In genomic region chr10:11317936-11318670, GRCh38 we compare ENCODE assay signal across 19 cellular contexts.
DNase-seq lines count a peak whose midpoint lies in the region; ATAC-seq, FAIRE-seq and TF ChIP-seq lines count a peak whose summit lies in the region.
"Had no signal": no experiment of that assay in that cellular context is flagged by ENCODE, and none has a peak within 500 bp of the region (broad histone marks: within the 10 kb centered on the region; RNA-seq: fewer than 3 reads in every experiment).

No MANE protein-coding gene starts in this region.

- H3K9me3 Mint-ChIP-seq in activated CD4-positive, alpha-beta T cell treated with anti-CD3 and anti-CD28 coated beads, Interleukin-2, amount 10 ng/mL, durations not matched to agents 24 days and 14 days = no peaks in the 10 kb centered on the region
- H3K9me3 Mint-ChIP-seq in T-cell (no peaks in the 10 kb centered on the region), brain (peaks cover under 1 to 22% (median 8%) of the 10 kb centered on the region in 5 experiments)

- DNase-seq in activated CD4-positive, alpha-beta T cell treated with anti-CD3 and anti-CD28 coated beads, Interleukin-2, amount 10 ng/mL, durations not matched to agents 24 days and 14 days = no peak
- DNase-seq in activated CD4-positive, alpha-beta T cell treated with anti-CD3 and anti-CD28 coated beads for 4 hours = no peak
- DNase-seq in T-cell = no peak
- no peak for DNase-seq in H54 (ENCODE audit: insufficient read length, low spot score)
- DNase-seq: central memory CD4-positive, alpha-beta T cell; NCI-H1417; NCI-H2171; NCI-H82; nephron progenitor cell; stimulated activated CD4-positive, alpha-beta T cell treated with anti-CD3 and anti-CD28 coated beads, Interleukin-12 subunit alpha, Interleukin-12 subunit beta, amount 100 ng/mL, for 4 hours had no signal

- no peak for TF ChIP-seq CTCF in brain (conservative IDR thresholded peaks at IDR 0.05)
- no peak for TF ChIP-seq CTCF in neutrophil (IDR thresholded peaks at IDR 0.05)

- peaks cover 84% of the 10 kb centered on the region for H3K36me3 Mint-ChIP-seq in activated CD4-positive, alpha-beta T cell treated with anti-CD3 and anti-CD28 coated beads, Interleukin-2, amount 10 ng/mL, durations not matched to agents 24 days and 14 days (ENCODE audit: low read depth)
- peaks cover 80% of the 10 kb centered on the region for H3K36me3 Mint-ChIP-seq in T-cell
- H3K36me3 Mint-ChIP-seq in brain = peaks cover 95% of the 10 kb centered on the region

- no peaks in the 10 kb centered on the region for H3K4me1 ChIP-seq in neutrophil (ENCODE audit: control insufficient read depth in 1 of 2, insufficient read depth in 1 of 2, low read depth in 1 of 2, low read length in 1 of 2)
- H3K4me1 ChIP-seq: upper lobe of left lung had no signal

- H3K4me1 Mint-ChIP-seq in activated CD4-positive, alpha-beta T cell treated with anti-CD3 and anti-CD28 coated beads, Interleukin-2, amount 10 ng/mL, durations not matched to agents 24 days and 14 days = peaks cover 41% of the 10 kb centered on the region
- H3K4me1 Mint-ChIP-seq in T-cell = peaks cover 56 to 80% (median 77%) of the 10 kb centered on the region in 3 donors
- H3K4me1 Mint-ChIP-seq in brain = peaks cover 5% of the 10 kb centered on the region

- CTCF ChIA-PET in T-cell (lab: Charles Lee) = interaction anchor here in 1 of 2 donors (0.5 kb wide), 1 partner anchor 267 kb away, joined by 3 read pairs; no protein-coding TSS in a partner anchor

- peaks cover 3% of the 10 kb centered on the region for H3K9me3 ChIP-seq in neutrophil
- H3K9me3 ChIP-seq: upper lobe of left lung had no signal

- FAIRE-seq in H54 (lab: Jason Lieb, UNC) = no peak
- FAIRE-seq: keratinocyte, TTC549 had no signal

- H3K27ac ChIP-seq in neutrophil = peak overlapping the region; percentile 21
- H3K27ac ChIP-seq: hepatocyte, SK-N-MC, upper lobe of left lung had no signal

- no peaks in the 10 kb centered on the region for H3K27me3 Mint-ChIP-seq in activated CD4-positive, alpha-beta T cell treated with anti-CD3 and anti-CD28 coated beads, Interleukin-2, amount 10 ng/mL, durations not matched to agents 24 days and 14 days
- H3K27me3 Mint-ChIP-seq in T-cell = no peaks in the 10 kb centered on the region
- H3K27me3 Mint-ChIP-seq in brain = no peaks in the 10 kb centered on the region

- intact Hi-C loops in activated CD4-positive, alpha-beta T cell treated with anti-CD3 and anti-CD28 coated beads, Interleukin-2, amount 10 ng/mL, durations not matched to agents 24 days and 14 days (cut with micrococcal nuclease) = no loop called here

- H3K36me3 ChIP-seq in neutrophil = peaks cover 100% of the 10 kb centered on the region

- no peak overlapping the region for H3K4me3 ChIP-seq in neutrophil (ENCODE audit: low read depth in 1 of 2, low read length in 1 of 2)
- H3K4me3 ChIP-seq: hepatocyte, SK-N-MC, upper lobe of left lung had no signal

- H3K27ac Mint-ChIP-seq in activated CD4-positive, alpha-beta T cell treated with anti-CD3 and anti-CD28 coated beads, Interleukin-2, amount 10 ng/mL, durations not matched to agents 24 days and 14 days = peak overlapping the region; percentile 38
- H3K27ac Mint-ChIP-seq in T-cell (peak overlapping the region; percentile 77 to 89), brain (peak overlapping the region in 3 of 5 experiments; percentile 33 to 67 (median 61))
- H3K27ac Mint-ChIP-seq: nephron progenitor cell had no signal

- no peak overlapping the region for H3K4me3 Mint-ChIP-seq in activated CD4-positive, alpha-beta T cell treated with anti-CD3 and anti-CD28 coated beads, Interleukin-2, amount 10 ng/mL, durations not matched to agents 24 days and 14 days
- H3K4me3 Mint-ChIP-seq in T-cell = no peak overlapping the region
- no peak overlapping the region for H3K4me3 Mint-ChIP-seq in brain
- H3K4me3 Mint-ChIP-seq: nephron progenitor cell had no signal

- POLR2A ChIA-PET in T-cell (lab: Charles Lee) = interaction anchor here (0.5 to 0.6 kb wide), 3 partner anchors 420 to 906 kb away, joined by 3 to 8 read pairs (median 3); no protein-coding TSS in a partner anchor

- ATAC-seq in T-cell (replicated peaks in 1 of 4) (no peak), GM21528 (IDR thresholded peaks at IDR 0.05; ENCODE audit: low FRiP score, unreplicated experiment) (no peak), HG02970 (IDR thresholded peaks at IDR 0.05; ENCODE audit: low FRiP score, unreplicated experiment) (no peak)

- no peaks in the 10 kb centered on the region for H3K27me3 ChIP-seq in neutrophil
- H3K27me3 ChIP-seq: hepatocyte, upper lobe of left lung had no signal

- TF ChIP-seq POLR2A in H54 (IDR thresholded peaks at IDR 0.05; ENCODE audit: low read depth, low read length) = no peak
